In genomic region chr14:99415496-99416281, GRCh38 we compare ENCODE assay signal across 8 cellular contexts.
DNase-seq lines count a peak whose midpoint lies in the region; TF ChIP-seq lines count a peak whose summit lies in the region.

No MANE protein-coding gene starts in this region.

- DNase-seq in GM12865 (ENCODE audit: low read depth) (peak; percentile 86), HCEC 1CT (peak; percentile 71), M059J (ENCODE audit: low read depth) (peak; percentile 77), RPMI7951 (ENCODE audit: low read depth) (peak; percentile 73), glomerular visceral epithelial cell (ENCODE audit: extremely low spot score) (peak; percentile 81), prostate gland (ENCODE audit: low spot score) (peak; percentile 51), ecto neural progenitor cell (ENCODE audit: low spot score) (no peak)
- peak; percentile 59 for DNase-seq in activated naive CD4-positive, alpha-beta T cell treated with Interleukin-2 at 50 U/mL for 16 hours

- no peaks in the 10 kb centered on the region for H3K4me1 ChIP-seq in prostate gland (replicated peaks)

- no peak overlapping the region for H3K4me3 ChIP-seq in GM12865 (ENCODE audit: low read depth, low read length)
- H3K4me3 ChIP-seq in prostate gland, result no peak overlapping the region

- intact Hi-C loops in prostate gland (cut with DNase I), result no loop called here

- 5% methylated on average over 2 of the region's 2 CpGs for WGBS in prostate gland

- no peaks in the 10 kb centered on the region for H3K9me3 ChIP-seq in prostate gland

- TF ChIP-seq POLR2A in prostate gland (IDR thresholded peaks at IDR 0.05), result no peak

- no peaks in the 10 kb centered on the region for H3K27me3 ChIP-seq in prostate gland (replicated peaks; ENCODE audit: insufficient read depth)

- peak; percentile 75 for TF ChIP-seq CTCF in GM12865 (IDR thresholded peaks at IDR 0.05; ENCODE audit: insufficient read depth, low read depth, low read length, missing control alignments)
- peak; percentile 26 to 80 (median 80) for TF ChIP-seq CTCF in prostate gland (IDR thresholded peaks at IDR 0.05)

- no peak overlapping the region for H3K27ac ChIP-seq in prostate gland

- no peaks in the 10 kb centered on the region for H3K36me3 ChIP-seq in prostate gland
